ENCODE assay signal across 9 cellular contexts in genomic region chr7:30179016-30179436, GRCh38. TPM values are rescaled to one million over a fixed set of nuclear protein-coding genes. Genes with fewer than 3 reads are reported as not detected.
DNase-seq lines count a peak whose midpoint lies in the region; ATAC-seq and TF ChIP-seq lines count a peak whose summit lies in the region.
"Had no signal": no experiment of that assay in that cellular context is flagged by ENCODE, and none has a peak within 500 bp of the region (broad histone marks: within the 10 kb centered on the region; RNA-seq: fewer than 3 reads in every experiment).

No MANE protein-coding gene starts in this region.

- no peak overlapping the region for H3K4me3 Mint-ChIP-seq in activated naive CD4-positive, alpha-beta T cell treated with anti-CD3 and anti-CD28 coated beads, Interleukin-2, amount 10 ng/mL, durations not matched to agents 7 days and 5 days
- H3K4me3 Mint-ChIP-seq in activated CD8-positive, alpha-beta T cell treated with anti-CD3 and anti-CD28 coated beads for 36 hours: no peak overlapping the region
- no peak overlapping the region for H3K4me3 Mint-ChIP-seq in mesothelial cell of epicardium

- 52 to 63% methylated on average over 2 to 3 of the region's 3 CpGs for WGBS in upper lobe of left lung, 2 donors
- 94% methylated on average over 3 of the region's 3 CpGs for WGBS in mammary epithelial cell (ENCODE audit: low coverage, missing lambda C conversion rate)

- dilution Hi-C loops in mammary epithelial cell (cut with HindIII; ENCODE audit: low sequenced_read_pairs): loop anchor here (5.0 kb wide), 1 partner anchor 63 kb away; no protein-coding TSS in a partner anchor

- H3K9me3 Mint-ChIP-seq in activated naive CD4-positive, alpha-beta T cell treated with anti-CD3 and anti-CD28 coated beads, Interleukin-2, amount 10 ng/mL, durations not matched to agents 7 days and 5 days: peaks cover 2% of the 10 kb centered on the region
- no peaks in the 10 kb centered on the region for H3K9me3 Mint-ChIP-seq in activated naive CD4-positive, alpha-beta T cell treated with anti-CD3 and anti-CD28 coated beads, Interleukin-2, amount 50 U/mL, for 72 hours
- no peaks in the 10 kb centered on the region for H3K9me3 Mint-ChIP-seq in activated CD8-positive, alpha-beta T cell treated with anti-CD3 and anti-CD28 coated beads for 36 hours
- H3K9me3 Mint-ChIP-seq in mesothelial cell of epicardium: peaks cover 4% of the 10 kb centered on the region

- no peaks in the 10 kb centered on the region for H3K79me2 ChIP-seq in mammary epithelial cell (ENCODE audit: insufficient read depth, low read length)

- H4K20me1 ChIP-seq in mammary epithelial cell (ENCODE audit: insufficient read depth, low read length): no peaks in the 10 kb centered on the region

- in situ Hi-C loops in mammary epithelial cell (cut with MboI; ENCODE audit: low sequenced_read_pairs in 2 of 2): no loop called here

- peak overlapping the region in 2 of 4 donors; percentile 21 to 23 for H3K27ac ChIP-seq in upper lobe of left lung
- no peak overlapping the region for H3K27ac ChIP-seq in mammary epithelial cell (ENCODE audit: insufficient read depth, low read depth, low read length)
- H3K27ac ChIP-seq: left ventricle myocardium inferior had no signal

- no peaks in the 10 kb centered on the region for H3K36me3 Mint-ChIP-seq in activated naive CD4-positive, alpha-beta T cell treated with anti-CD3 and anti-CD28 coated beads, Interleukin-2, amount 10 ng/mL, durations not matched to agents 7 days and 5 days
- no peaks in the 10 kb centered on the region for H3K36me3 Mint-ChIP-seq in activated naive CD4-positive, alpha-beta T cell treated with anti-CD3 and anti-CD28 coated beads, Interleukin-2, amount 50 U/mL, for 72 hours
- no peaks in the 10 kb centered on the region for H3K36me3 Mint-ChIP-seq in activated CD8-positive, alpha-beta T cell treated with anti-CD3 and anti-CD28 coated beads for 36 hours (ENCODE audit: low read depth)
- H3K36me3 Mint-ChIP-seq in mesothelial cell of epicardium: no peaks in the 10 kb centered on the region

- intact Hi-C loops in activated CD8-positive, alpha-beta T cell treated with anti-CD3 and anti-CD28 coated beads for 36 hours (cut with micrococcal nuclease): no loop called here
- intact Hi-C loops in mammary epithelial cell (cut with micrococcal nuclease): no loop called here

- H3K9me3 ChIP-seq in upper lobe of left lung: no peaks in the 10 kb centered on the region
- H3K9me3 ChIP-seq in mammary epithelial cell (replicated peaks; ENCODE audit: insufficient read depth, low read length): no peaks in the 10 kb centered on the region
- H3K9me3 ChIP-seq: left ventricle myocardium inferior had no signal

- no peak for TF ChIP-seq CTCF in activated CD8-positive, alpha-beta T cell treated with anti-CD3 and anti-CD28 coated beads for 36 hours (IDR thresholded peaks at IDR 0.05)
- TF ChIP-seq CTCF in upper lobe of left lung (IDR thresholded peaks at IDR 0.05) (no peak), mesothelial cell of epicardium (IDR thresholded peaks at IDR 0.05; ENCODE audit: unreplicated experiment) (no peak), mammary epithelial cell (conservative IDR thresholded peaks at IDR 0.05 in 1 of 2, IDR thresholded peaks at IDR 0.05 in 1 of 2; ENCODE audit: extremely low read depth in 1 of 2, insufficient read depth in 1 of 2, low read depth in 1 of 2, low read length in 2 of 2) (no peak)

- H3K27me3 Mint-ChIP-seq in activated naive CD4-positive, alpha-beta T cell treated with anti-CD3 and anti-CD28 coated beads, Interleukin-2, amount 10 ng/mL, durations not matched to agents 7 days and 5 days: no peaks in the 10 kb centered on the region
- H3K27me3 Mint-ChIP-seq in activated CD8-positive, alpha-beta T cell treated with anti-CD3 and anti-CD28 coated beads for 36 hours: no peaks in the 10 kb centered on the region
- no peaks in the 10 kb centered on the region for H3K27me3 Mint-ChIP-seq in mesothelial cell of epicardium (ENCODE audit: low read depth)

- no peak for TF ChIP-seq POLR2A in upper lobe of left lung (IDR thresholded peaks at IDR 0.05)

- DNase-seq in activated naive CD4-positive, alpha-beta T cell treated with anti-CD3 and anti-CD28 coated beads, Interleukin-2, amount 10 ng/mL, durations not matched to agents 7 days and 5 days: no peak
- DNase-seq in activated naive CD4-positive, alpha-beta T cell treated with anti-CD3 and anti-CD28 coated beads, Interleukin-2, amount 50 U/mL, for 72 hours (ENCODE audit: low spot score in 2 of 2): no peak
- DNase-seq in activated CD8-positive, alpha-beta T cell treated with anti-CD3 and anti-CD28 coated beads for 36 hours: no peak
- DNase-seq in upper lobe of left lung (no peak), EL (no peak), mesothelial cell of epicardium (ENCODE audit: low spot score in 2 of 2, unreplicated experiment in 2 of 2) (no peak), mammary epithelial cell (no peak)
- DNase-seq: left ventricle myocardium inferior had no signal

- peaks cover 0 to 11% (median 6%) of the 10 kb centered on the region in 4 donors for H3K4me1 ChIP-seq in upper lobe of left lung
- no peaks in the 10 kb centered on the region for H3K4me1 ChIP-seq in mammary epithelial cell (ENCODE audit: insufficient read depth, low read length)

- H3K27me3 ChIP-seq in upper lobe of left lung: no peaks in the 10 kb centered on the region
- H3K27me3 ChIP-seq in mammary epithelial cell (ENCODE audit: insufficient read depth, low read length): no peaks in the 10 kb centered on the region

- H3K9ac ChIP-seq in mammary epithelial cell (ENCODE audit: insufficient read depth, low read length): no peak overlapping the region

- H3K4me3 ChIP-seq in upper lobe of left lung (no peak overlapping the region), mammary epithelial cell (replicated peaks in 1 of 3; ENCODE audit: insufficient read depth in 1 of 3, low read depth in 2 of 3, low read length in 3 of 3) (no peak overlapping the region)
- H3K4me3 ChIP-seq: left ventricle myocardium inferior had no signal

- H3K4me1 Mint-ChIP-seq in activated naive CD4-positive, alpha-beta T cell treated with anti-CD3 and anti-CD28 coated beads, Interleukin-2, amount 10 ng/mL, durations not matched to agents 7 days and 5 days: peaks cover 7% of the 10 kb centered on the region
- peaks cover 6% of the 10 kb centered on the region for H3K4me1 Mint-ChIP-seq in activated CD8-positive, alpha-beta T cell treated with anti-CD3 and anti-CD28 coated beads for 36 hours (ENCODE audit: low read depth)
- H3K4me1 Mint-ChIP-seq in mesothelial cell of epicardium: peaks cover 13% of the 10 kb centered on the region

- BruUV-seq in mammary epithelial cell (replicated peaks; lab: Mats Ljungman, UMichigan): no TSS peak

- no peaks in the 10 kb centered on the region for H3K36me3 ChIP-seq in upper lobe of left lung
- no peaks in the 10 kb centered on the region for H3K36me3 ChIP-seq in mammary epithelial cell (ENCODE audit: insufficient read depth, low read length)
- H3K36me3 ChIP-seq: left ventricle myocardium inferior had no signal

- POLR2A ChIA-PET in activated CD8-positive, alpha-beta T cell treated with anti-CD3 and anti-CD28 coated beads for 36 hours (lab: Charles Lee): no interaction called here

- no peak for ATAC-seq in activated naive CD4-positive, alpha-beta T cell treated with anti-CD3 and anti-CD28 coated beads, Interleukin-2, amount 50 U/mL, for 72 hours
- ATAC-seq in HG03039 (IDR thresholded peaks at IDR 0.05; ENCODE audit: unreplicated experiment) (peak; percentile 86), upper lobe of left lung (ENCODE audit: low FRiP score in 2 of 2) (peak; percentile 15 to 47)
- peak; percentile 61 for ATAC-seq in activated CD8-positive, alpha-beta T cell treated with anti-CD3 and anti-CD28 coated beads for 36 hours

- no peak overlapping the region for H2AFZ ChIP-seq in mammary epithelial cell (ENCODE audit: low read depth, low read length)

- no peak for TF ChIP-seq EP300 in upper lobe of left lung (IDR thresholded peaks at IDR 0.05)

- H3K4me2 ChIP-seq in mammary epithelial cell (ENCODE audit: insufficient read depth, low read depth, low read length): no peak overlapping the region

- peak overlapping the region; percentile 30 for H3K27ac Mint-ChIP-seq in activated naive CD4-positive, alpha-beta T cell treated with anti-CD3 and anti-CD28 coated beads, Interleukin-2, amount 10 ng/mL, durations not matched to agents 7 days and 5 days
- no peak overlapping the region for H3K27ac Mint-ChIP-seq in activated naive CD4-positive, alpha-beta T cell treated with anti-CD3 and anti-CD28 coated beads, Interleukin-2, amount 50 U/mL, for 72 hours
- no peak overlapping the region for H3K27ac Mint-ChIP-seq in activated CD8-positive, alpha-beta T cell treated with anti-CD3 and anti-CD28 coated beads for 36 hours
- no peak overlapping the region for H3K27ac Mint-ChIP-seq in mesothelial cell of epicardium

- CTCF ChIA-PET in activated naive CD4-positive, alpha-beta T cell treated with anti-CD3 and anti-CD28 coated beads, Interleukin-2, amount 10 ng/mL, durations not matched to agents 7 days and 5 days (lab: Charles Lee): no interaction called here
- CTCF ChIA-PET in activated CD8-positive, alpha-beta T cell treated with anti-CD3 and anti-CD28 coated beads for 36 hours (lab: Charles Lee): interaction anchor here (1.3 to 1.4 kb wide), 2 partner anchors 12 to 39 kb away, joined by 3 to 5 read pairs; no protein-coding TSS in a partner anchor
- CTCF ChIA-PET in mammary epithelial cell (lab: Charles Lee; ENCODE audit: low non-redundant PET): no interaction called here

RNA-seq across cellular contexts. Expression of gene MTURN, which starts 44.2 kb away (rescaled TPM):
- 1 to 10 TPM; 4.7 to 8.1 TPM for total RNA-seq in activated naive CD4-positive, alpha-beta T cell treated with anti-CD3 and anti-CD28 coated beads, Interleukin-2, amount 50 U/mL, for 72 hours
- total RNA-seq in activated CD8-positive, alpha-beta T cell treated with anti-CD3 and anti-CD28 coated beads for 36 hours: 1 to 10 TPM; 3.2 to 3.3 TPM
- total RNA-seq in upper lobe of left lung (100 to 1,000 TPM in 1 of 6 donors, 10 to 100 TPM in 5; 27.2 to 112 (median 39.6) TPM), mesothelial cell of epicardium (20.5 to 24.5 TPM (median 24.2 TPM) in 3 replicates), mammary epithelial cell (10 to 100 TPM in 1 of 2 donors, 1 to 10 TPM in 1; 9.7 to 15.5 TPM)
- 5.2 TPM for polyA plus RNA-seq in mammary epithelial cell
- polyA minus RNA-seq in mammary epithelial cell: 7.6 TPM

Comparison
In these comparisons a context has a peak if more than half of its experiments do, and no peak if none do; other contexts are left out.
1. ATAC-seq: peak in HG03039 (single experiment), activated CD8-positive, alpha-beta T cell treated with anti-CD3 and anti-CD28 coated beads for 36 hours (single experiment) and upper lobe of left lung (2 of 2); none in activated naive CD4-positive, alpha-beta T cell treated with anti-CD3 and anti-CD28 coated beads, Interleukin-2, amount 50 U/mL, for 72 hours (0 of 2).